Comparison of ENCODE assay signal across 19 cellular contexts in the genomic region with DNA sequence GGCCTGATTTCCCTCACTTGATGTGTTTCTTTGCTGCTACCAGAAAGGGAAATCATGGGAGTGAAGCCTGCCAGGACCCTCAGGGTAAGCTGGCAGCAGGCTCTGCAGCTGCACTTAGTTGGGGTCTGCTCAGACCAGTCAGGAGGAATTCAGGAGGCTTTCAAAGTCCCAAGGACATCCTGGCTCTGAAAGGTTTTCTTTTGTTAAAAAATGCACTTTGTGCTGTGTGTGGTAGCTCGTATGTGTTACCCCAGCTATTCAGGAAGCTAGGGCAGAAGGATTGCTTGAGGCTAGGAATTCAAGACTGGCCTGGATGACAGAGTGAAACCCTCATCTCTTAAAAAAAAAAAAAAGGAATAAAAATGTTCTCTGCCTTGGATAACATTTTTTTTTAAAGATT.
DNase-seq lines count a peak whose midpoint lies in the region; ATAC-seq and TF ChIP-seq lines count a peak whose summit lies in the region.
"Had no signal": no experiment of that assay in that cellular context is flagged by ENCODE, and none has a peak within 500 bp of the region (broad histone marks: within the 10 kb centered on the region; RNA-seq: fewer than 3 reads in every experiment).

No MANE protein-coding gene starts in this region.

- H3K36me3 Mint-ChIP-seq in H9 (ENCODE audit: insufficient read depth in 1 of 3, low read depth in 3 of 3), result no peaks in the 10 kb centered on the region
- H3K36me3 Mint-ChIP-seq: CD4-positive, CD25-positive, alpha-beta regulatory T cell; CD8-positive, alpha-beta memory T cell had no signal

- H4K20me1 ChIP-seq in H9 (ENCODE audit: control insufficient read depth, insufficient read depth, insufficient read length), result no peaks in the 10 kb centered on the region

- H3K27me3 ChIP-seq in H9 (ENCODE audit: insufficient read depth, low read length) (no peaks in the 10 kb centered on the region), mesendoderm (ENCODE audit: insufficient read depth, low read length, poor library complexity) (no peaks in the 10 kb centered on the region)

- no peak overlapping the region for H3K4me3 Mint-ChIP-seq in H9
- no peak overlapping the region for H3K4me3 Mint-ChIP-seq in stimulated activated naive CD8-positive, alpha-beta T cell treated with anti-CD3 and anti-CD28 coated beads, Interleukin-15, amount 100 ng/mL, for 72 hours
- H3K4me3 Mint-ChIP-seq: B cell; CD4-positive, CD25-positive, alpha-beta regulatory T cell; CD8-positive, alpha-beta memory T cell had no signal

- H3K9me3 ChIP-seq in H9 (ENCODE audit: control insufficient read depth, low read depth, low read length), result no peaks in the 10 kb centered on the region

- H2AFZ ChIP-seq in H9 (ENCODE audit: low read length), result no peak overlapping the region

- H3K79me1 ChIP-seq in H9 (ENCODE audit: insufficient read depth, low read depth, low read length, poor library complexity, severe bottlenecking) (no peaks in the 10 kb centered on the region), mesendoderm (ENCODE audit: low read length) (no peaks in the 10 kb centered on the region)

- no peak overlapping the region for H3K23ac ChIP-seq in H9 (ENCODE audit: insufficient read length, low read depth, low read length)
- H3K23ac ChIP-seq in mesendoderm (ENCODE audit: low read length), result no peak overlapping the region

- H3K4ac ChIP-seq in H9 (ENCODE audit: low read depth, low read length), result no peak overlapping the region
- H3K4ac ChIP-seq in mesendoderm (ENCODE audit: low read depth, low read length), result no peak overlapping the region

- no peak overlapping the region for H4K91ac ChIP-seq in H9 (ENCODE audit: insufficient read length, low read depth, low read length)

- H2BK120ac ChIP-seq in H9 (ENCODE audit: low read depth, low read length, poor library complexity, severe bottlenecking) (no peak overlapping the region), mesendoderm (ENCODE audit: low read depth, low read length) (no peak overlapping the region)

- no peak overlapping the region for H2BK20ac ChIP-seq in H9 (ENCODE audit: low read depth, low read length, poor library complexity, severe bottlenecking)

- no peak overlapping the region for H3K27ac ChIP-seq in H9 (ENCODE audit: insufficient read length, low read depth, low read length)
- H3K27ac ChIP-seq in mesendoderm (ENCODE audit: low read depth, low read length), result no peak overlapping the region

- peak; percentile 62 for DNase-seq in ELF-1 (ENCODE audit: low read depth, low spot score)
- DNase-seq in H9, result no peak
- DNase-seq in foreskin melanocyte, result peak; percentile 2
- DNase-seq in mesendoderm, result peak; percentile 60
- no peak for DNase-seq in epidermal melanocyte (ENCODE audit: insufficient read length, low spot score)
- no peak for DNase-seq in stimulated activated naive CD8-positive, alpha-beta T cell treated with anti-CD3 and anti-CD28 coated beads, Interleukin-15, amount 100 ng/mL, for 72 hours
- DNase-seq: C1 segment of cervical spinal cord; CD4-positive, CD25-positive, alpha-beta regulatory T cell; CD8-positive, alpha-beta memory T cell; COR-L47; DMS 273 treated with DMSO at 0.1 percent for 48 hours; DMS53; DND-41; EL; HCEC 1CT; IMR-90 had no signal

- H4K5ac ChIP-seq in H9 (ENCODE audit: insufficient read length, low read depth, low read length) (no peak overlapping the region), mesendoderm (ENCODE audit: low read length) (no peak overlapping the region)

- H3K36me3 ChIP-seq in mesendoderm (ENCODE audit: control insufficient read depth, insufficient read depth, low read length), result no peaks in the 10 kb centered on the region

- ATAC-seq in HG03442 (IDR thresholded peaks at IDR 0.05; ENCODE audit: unreplicated experiment) (no peak), HG03460 (IDR thresholded peaks at IDR 0.05; ENCODE audit: unreplicated experiment) (no peak)
- no peak for ATAC-seq in stimulated activated naive CD8-positive, alpha-beta T cell treated with anti-CD3 and anti-CD28 coated beads, Interleukin-15, amount 100 ng/mL, for 72 hours

- H3K4me1 ChIP-seq in H9 (ENCODE audit: insufficient read depth, low read length), result no peaks in the 10 kb centered on the region
- no peaks in the 10 kb centered on the region for H3K4me1 ChIP-seq in mesendoderm (ENCODE audit: control insufficient read depth, low read depth, low read length)

- no peak for TF ChIP-seq CTCF in H9 (conservative IDR thresholded peaks at IDR 0.05)

- H3K56ac ChIP-seq in H9 (ENCODE audit: insufficient read length, low read depth, low read length), result no peak overlapping the region
- no peak overlapping the region for H3K56ac ChIP-seq in mesendoderm (ENCODE audit: low read length)

- peaks cover 2% of the 10 kb centered on the region for H3K27me3 Mint-ChIP-seq in H9 (ENCODE audit: low read depth)
- H3K27me3 Mint-ChIP-seq in stimulated activated naive CD8-positive, alpha-beta T cell treated with anti-CD3 and anti-CD28 coated beads, Interleukin-15, amount 100 ng/mL, for 72 hours, result peaks cover 39% of the 10 kb centered on the region
- H3K27me3 Mint-ChIP-seq: CD4-positive, CD25-positive, alpha-beta regulatory T cell had no signal

- H2BK12ac ChIP-seq in H9 (ENCODE audit: insufficient read length, low read depth, low read length), result no peak overlapping the region

- H3K79me2 ChIP-seq in H9 (ENCODE audit: insufficient read depth, low read length) (no peaks in the 10 kb centered on the region), mesendoderm (ENCODE audit: control insufficient read depth, insufficient read depth, low read length) (no peaks in the 10 kb centered on the region)

- peaks cover 8 to 15% of the 10 kb centered on the region in 2 experiments; a peak in 3 of 4 replicates for H3K4me1 Mint-ChIP-seq in H9
- peaks cover 2% of the 10 kb centered on the region for H3K4me1 Mint-ChIP-seq in stimulated activated naive CD8-positive, alpha-beta T cell treated with anti-CD3 and anti-CD28 coated beads, Interleukin-15, amount 100 ng/mL, for 72 hours
- H3K4me1 Mint-ChIP-seq: B cell; CD4-positive, CD25-positive, alpha-beta regulatory T cell; CD8-positive, alpha-beta memory T cell had no signal

- H4K8ac ChIP-seq in H9 (replicated peaks; ENCODE audit: insufficient read length, low read depth, low read length) (no peak overlapping the region), mesendoderm (ENCODE audit: low read depth, low read length) (no peak overlapping the region)

- no peak overlapping the region for H3T11ph ChIP-seq in H9 (ENCODE audit: low read length)

- H3K18ac ChIP-seq in H9 (ENCODE audit: insufficient read length, low read depth, low read length), result no peak overlapping the region
- no peak overlapping the region for H3K18ac ChIP-seq in mesendoderm (ENCODE audit: low read length)

- 0 out of 2 replicates have a peak overlapping the region, but pooled peaks have one; percentile 55 for H3K14ac ChIP-seq in H9 (ENCODE audit: insufficient read depth, low read length)

- WGBS in H9 (ENCODE audit: extremely low coverage, insufficient read length, low lambda C conversion rate), result no CpG with 5 or more reads among the region's 1 CpG
- WGBS in mesendoderm (ENCODE audit: extremely low coverage, insufficient coverage, low lambda C conversion rate), result no CpG with 5 or more reads among the region's 1 CpG

- H3K23me2 ChIP-seq in H9 (ENCODE audit: insufficient read length, low read depth, low read length, poor library complexity, severe bottlenecking), result no peaks in the 10 kb centered on the region

- no peak overlapping the region for H3K4me3 ChIP-seq in mesendoderm (ENCODE audit: low read length)

- no peak overlapping the region for H2BK15ac ChIP-seq in H9 (ENCODE audit: low read depth, low read length)
- no peak overlapping the region for H2BK15ac ChIP-seq in mesendoderm (replicated peaks; ENCODE audit: low read depth)

- H3K4me2 ChIP-seq in H9 (ENCODE audit: insufficient read depth, insufficient read length, low read length) (no peak overlapping the region), mesendoderm (ENCODE audit: low read length) (no peak overlapping the region)

- no peak overlapping the region for H2BK5ac ChIP-seq in H9 (ENCODE audit: insufficient read length, low read length)
- H2BK5ac ChIP-seq in mesendoderm (ENCODE audit: low read length), result no peak overlapping the region

- H3K9ac ChIP-seq in H9 (ENCODE audit: extremely low read depth, insufficient read length, low read length) (no peak overlapping the region), mesendoderm (ENCODE audit: low read length) (no peak overlapping the region)

- H3K27ac Mint-ChIP-seq in H9, result no peak overlapping the region
- no peak overlapping the region for H3K27ac Mint-ChIP-seq in stimulated activated naive CD8-positive, alpha-beta T cell treated with anti-CD3 and anti-CD28 coated beads, Interleukin-15, amount 100 ng/mL, for 72 hours
- H3K27ac Mint-ChIP-seq: B cell; CD4-positive, CD25-positive, alpha-beta regulatory T cell; CD8-positive, alpha-beta memory T cell had no signal

- H3K9me3 Mint-ChIP-seq in H9, result no peaks in the 10 kb centered on the region
- no peaks in the 10 kb centered on the region for H3K9me3 Mint-ChIP-seq in stimulated activated naive CD8-positive, alpha-beta T cell treated with anti-CD3 and anti-CD28 coated beads, Interleukin-15, amount 100 ng/mL, for 72 hours

- H2AK5ac ChIP-seq in H9 (ENCODE audit: insufficient read length, low read length) (no peak overlapping the region), mesendoderm (ENCODE audit: low read length) (no peak overlapping the region)

Comparison
In these comparisons a context has a peak if more than half of its experiments do, and no peak if none do; other contexts are left out.
1. DNase-seq: peak in ELF-1 (single experiment), foreskin melanocyte (single experiment) and mesendoderm (single experiment); none in H9 (single experiment), epidermal melanocyte (single experiment) and stimulated activated naive CD8-positive, alpha-beta T cell treated with anti-CD3 and anti-CD28 coated beads, Interleukin-15, amount 100 ng/mL, for 72 hours (0 of 2).